ENCODE assay signal across 16 cellular contexts in genomic region chr4:123017636-123018390, GRCh38.
DNase-seq lines count a peak whose midpoint lies in the region; ATAC-seq and TF ChIP-seq lines count a peak whose summit lies in the region.
"Had no signal": no experiment of that assay in that cellular context is flagged by ENCODE, and none has a peak within 500 bp of the region (broad histone marks: within the 10 kb centered on the region; RNA-seq: fewer than 3 reads in every experiment).

No MANE protein-coding gene starts in this region.

- H3K9me3 ChIP-seq in SJCRH30 (replicated peaks) = no peaks in the 10 kb centered on the region; the same call in 1 of the 2 replicates

- DNase-seq in DMS 273 treated with DMSO at 0.1 percent for 48 hours (lab: John Stamatoyannopoulos, UW) (peak; percentile 34), SJCRH30 (peak; percentile 56 to 75), fibroblast of gingiva (ENCODE audit: low read depth) (peak; percentile 92), progenitor cell of endocrine pancreas (ENCODE audit: low spot score, unreplicated experiment) (no peak), immature natural killer cell (no peak), activated gamma-delta T cell (lab: John Stamatoyannopoulos, UW) (no peak)
- no peak for DNase-seq in activated CD4-positive, CD25-positive, alpha-beta regulatory T cell (lab: John Stamatoyannopoulos, UW)
- DNase-seq: activated CD4-positive, alpha-beta T cell treated with anti-CD3 and anti-CD28 coated beads, Interleukin-2, amount 50 U/mL, for 4 hours; Calu3; hippocampal formation; NCI-H1417; NCI-H82; retina had no signal

- no peak for TF ChIP-seq CTCF in progenitor cell of endocrine pancreas (IDR thresholded peaks at IDR 0.05; ENCODE audit: unreplicated experiment)

- H3K36me3 Mint-ChIP-seq in progenitor cell of endocrine pancreas (ENCODE audit: insufficient read depth) = peaks cover 15% of the 10 kb centered on the region
- peaks cover 7 to 19% (median 7%) of the 10 kb centered on the region in 3 donors for H3K36me3 Mint-ChIP-seq in immature natural killer cell

- H3K4me3 Mint-ChIP-seq in progenitor cell of endocrine pancreas (ENCODE audit: low read depth) (no peak overlapping the region), immature natural killer cell (no peak overlapping the region)
- H3K4me3 Mint-ChIP-seq: dendritic cell treated with granulocyte-macrophage colony-stimulating factor and Interleukin-4, amounts not matched to agents 40 ng/mL and 50 ng/mL, for 4 days had no signal

- peak overlapping the region; percentile 27 for H3K4me3 ChIP-seq in SJCRH30
- H3K4me3 ChIP-seq: GM12878 had no signal

- no peaks in the 10 kb centered on the region for H3K27me3 ChIP-seq in SJCRH30

- H3K36me3 ChIP-seq in SJCRH30 = peaks cover 11% of the 10 kb centered on the region; the same call in 1 of the 2 replicates

- H3K27me3 Mint-ChIP-seq in progenitor cell of endocrine pancreas (no peaks in the 10 kb centered on the region), immature natural killer cell (ENCODE audit: low read depth in 3 of 3) (no peaks in the 10 kb centered on the region)
- H3K27me3 Mint-ChIP-seq: dendritic cell treated with granulocyte-macrophage colony-stimulating factor and Interleukin-4, amounts not matched to agents 40 ng/mL and 50 ng/mL, for 4 days had no signal

- peak overlapping the region; percentile 90 for H3K27ac ChIP-seq in SJCRH30

- H3K9me3 Mint-ChIP-seq in progenitor cell of endocrine pancreas (ENCODE audit: low read depth) = no peaks in the 10 kb centered on the region
- no peaks in the 10 kb centered on the region for H3K9me3 Mint-ChIP-seq in immature natural killer cell
- H3K9me3 Mint-ChIP-seq: dendritic cell treated with granulocyte-macrophage colony-stimulating factor and Interleukin-4, amounts not matched to agents 40 ng/mL and 50 ng/mL, for 4 days had no signal

- H3K4me1 Mint-ChIP-seq in progenitor cell of endocrine pancreas (ENCODE audit: low read depth) (no peaks in the 10 kb centered on the region), immature natural killer cell (no peaks in the 10 kb centered on the region)

- no peak for ATAC-seq in GM19397 (IDR thresholded peaks at IDR 0.05; ENCODE audit: unreplicated experiment)
- ATAC-seq: GM12878 had no signal

- H3K27ac Mint-ChIP-seq in progenitor cell of endocrine pancreas = peak overlapping the region; percentile 85
- no peak overlapping the region for H3K27ac Mint-ChIP-seq in immature natural killer cell
- H3K27ac Mint-ChIP-seq: dendritic cell treated with granulocyte-macrophage colony-stimulating factor and Interleukin-4, amounts not matched to agents 40 ng/mL and 50 ng/mL, for 4 days had no signal

- H3K4me1 ChIP-seq in SJCRH30 = peaks cover 24% of the 10 kb centered on the region

Comparison
In these comparisons a context has a peak if more than half of its experiments do, and no peak if none do; other contexts are left out.
1. DNase-seq: peak in DMS 273 treated with DMSO at 0.1 percent for 48 hours (single experiment), SJCRH30 (2 of 2) and fibroblast of gingiva (single experiment); none in progenitor cell of endocrine pancreas (single experiment), activated CD4-positive, CD25-positive, alpha-beta regulatory T cell (0 of 4), immature natural killer cell (0 of 3) and activated gamma-delta T cell (single experiment).